Comparison of ENCODE assay signal across 27 cellular contexts in the genomic region with DNA sequence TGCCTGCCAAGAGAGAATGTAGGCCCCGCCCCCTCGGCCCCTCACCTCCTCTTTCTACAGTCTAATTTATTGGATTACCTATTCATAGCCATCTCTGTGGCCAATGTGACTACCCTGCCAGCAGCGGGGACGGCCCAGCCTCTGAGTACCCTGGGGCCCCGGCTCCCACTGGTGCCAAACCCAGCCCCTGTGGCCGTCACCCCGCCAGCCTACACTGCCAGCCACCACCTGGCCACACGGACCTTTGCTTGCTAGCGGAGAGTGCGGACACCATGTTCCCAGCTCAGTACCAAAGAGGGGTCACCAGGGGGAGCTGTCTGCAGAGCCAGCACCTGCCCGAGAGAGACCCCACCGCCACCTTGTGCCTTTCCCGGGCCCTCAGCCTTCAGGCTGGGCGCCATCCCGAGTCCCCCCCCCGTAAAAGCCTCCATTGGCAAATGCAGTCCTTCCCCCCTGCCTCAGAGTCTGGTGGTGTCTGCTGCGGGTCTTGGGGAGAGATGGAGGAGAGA.
"Had no signal": no experiment of that assay in that cellular context is flagged by ENCODE, and none has a peak within 500 bp of the region (broad histone marks: within the 10 kb centered on the region; RNA-seq: fewer than 3 reads in every experiment).

No MANE protein-coding gene starts in this region.

- DNase-seq: effector CD8-positive, alpha-beta T cell; endodermal cell; foreskin keratinocyte; heart left ventricle; hippocampal formation; left cardiac atrium; left lung; mesenchymal stem cell; naive thymus-derived CD8-positive, alpha-beta T cell; nephron progenitor cell; nucleus accumbens; right cardiac atrium; sigmoid colon; stimulated activated CD4-positive, alpha-beta T cell treated with anti-CD3 and anti-CD28 coated beads, Interleukin-2, amount 100 ng/mL, for 24 hours; stimulated activated CD4-positive, alpha-beta T cell treated with anti-CD3 and anti-CD28 coated beads, Interleukin-4, amount 100 ng/mL, for 24 hours; stimulated activated naive CD8-positive, alpha-beta T cell treated with anti-CD3 and anti-CD28 coated beads, Interleukin-15, Interleukin-2, amounts not matched to agents 100 U/mL and 50 U/mL, for 24 hours; substantia nigra; testis had no signal

- H3K27ac ChIP-seq: epithelial cell of prostate, foreskin keratinocyte, gastroesophageal sphincter, heart left ventricle, left lung, ovary, psoas muscle, sigmoid colon, testis, tibial nerve, upper lobe of left lung had no signal

- H3K4me1 ChIP-seq: foreskin keratinocyte, gastroesophageal sphincter, heart left ventricle, left lung, psoas muscle, sigmoid colon, testis, tibial nerve, upper lobe of left lung had no signal

- H3K36me3 ChIP-seq: gastroesophageal sphincter, heart left ventricle, left lung, ovary, sigmoid colon, tibial nerve, upper lobe of left lung had no signal

- H3K4me3 Mint-ChIP-seq: endodermal cell; mesothelial cell of epicardium; naive thymus-derived CD8-positive, alpha-beta T cell; nephron progenitor cell; stimulated activated effector memory CD8-positive, alpha-beta T cell treated with anti-CD3 and anti-CD28 coated beads, Interleukin-12 subunit alpha, Interleukin-12 subunit beta, amount 100 ng/mL, for 72 hours had no signal

- ATAC-seq: esophagus mucosa; foreskin keratinocyte; gastroesophageal sphincter; heart left ventricle; left cardiac atrium; left lung; naive thymus-derived CD8-positive, alpha-beta T cell; psoas muscle; right cardiac atrium; stimulated activated effector memory CD8-positive, alpha-beta T cell treated with anti-CD3 and anti-CD28 coated beads, Interleukin-12 subunit alpha, Interleukin-12 subunit beta, amount 100 ng/mL, for 72 hours; stimulated activated naive CD8-positive, alpha-beta T cell treated with anti-CD3 and anti-CD28 coated beads, Interleukin-15, Interleukin-2, amounts not matched to agents 100 U/mL and 50 U/mL, for 24 hours had no signal

- H3K4me3 ChIP-seq: gastroesophageal sphincter, heart left ventricle, left lung, ovary, psoas muscle, sigmoid colon, testis, tibial nerve, upper lobe of left lung had no signal

- H3K27ac Mint-ChIP-seq: endodermal cell; mesothelial cell of epicardium; naive thymus-derived CD8-positive, alpha-beta T cell; nephron progenitor cell; stimulated activated effector memory CD8-positive, alpha-beta T cell treated with anti-CD3 and anti-CD28 coated beads, Interleukin-12 subunit alpha, Interleukin-12 subunit beta, amount 100 ng/mL, for 72 hours had no signal

- H3K9me3 ChIP-seq: ovary, psoas muscle, testis had no signal

- H3K36me3 Mint-ChIP-seq: stimulated activated effector memory CD8-positive, alpha-beta T cell treated with anti-CD3 and anti-CD28 coated beads, Interleukin-12 subunit alpha, Interleukin-12 subunit beta, amount 100 ng/mL, for 72 hours had no signal

- H3K27me3 ChIP-seq: foreskin keratinocyte, left lung, ovary, sigmoid colon, testis, tibial nerve, upper lobe of left lung had no signal

- H3K4me1 Mint-ChIP-seq: endodermal cell; mesothelial cell of epicardium; naive thymus-derived CD8-positive, alpha-beta T cell; nephron progenitor cell; stimulated activated effector memory CD8-positive, alpha-beta T cell treated with anti-CD3 and anti-CD28 coated beads, Interleukin-12 subunit alpha, Interleukin-12 subunit beta, amount 100 ng/mL, for 72 hours had no signal

- H3K27me3 Mint-ChIP-seq: naive thymus-derived CD8-positive, alpha-beta T cell had no signal
